1 cellular context compared by ENCODE assay signal in genomic region chr12:53993397-53994267, GRCh38.
A peak's percentile ranks its signal among the peaks of the same experiment; 100 is the strongest.
TF ChIP-seq lines count a peak whose summit lies in the region.

No MANE protein-coding gene starts in this region.

TF ChIP-seq in HEK293, 187 proteins besides CTCF, POLR2A, EP300 and RAD21 (continued from another document):
- TF ChIP-seq PATZ1 (tag by site-specific recombination; IDR thresholded peaks at IDR 0.05) (peak; percentile 13; the same call in 1 of the 2 replicates), ZNF449 (tag by site-specific recombination; IDR thresholded peaks at IDR 0.05) (0 out of 2 replicates have a peak, but pooled peaks have one; percentile 9)
